Comparison of ENCODE assay signal across 11 cellular contexts in genomic region chr3:50258979-50259378, GRCh38. TPM values are rescaled to one million over a fixed set of nuclear protein-coding genes. Genes with fewer than 3 reads are reported as not detected.
DNase-seq lines count a peak whose midpoint lies in the region; ATAC-seq, FAIRE-seq and TF ChIP-seq lines count a peak whose summit lies in the region.
"Had no signal": no experiment of that assay in that cellular context is flagged by ENCODE, and none has a peak within 500 bp of the region (broad histone marks: within the 10 kb centered on the region; RNA-seq: fewer than 3 reads in every experiment).

No MANE protein-coding gene starts in this region.

- H3K27me3 ChIP-seq in Caco-2 (replicated peaks; ENCODE audit: control insufficient read depth, insufficient read depth, low read length) (no peaks in the 10 kb centered on the region), esophagus squamous epithelium (no peaks in the 10 kb centered on the region), gastrocnemius medialis (no peaks in the 10 kb centered on the region), thyroid gland (no peaks in the 10 kb centered on the region)

- no peak for TF ChIP-seq POLR2A in esophagus squamous epithelium (IDR thresholded peaks at IDR 0.05)
- TF ChIP-seq POLR2A in gastrocnemius medialis (IDR thresholded peaks at IDR 0.05): no peak
- TF ChIP-seq POLR2A in thyroid gland (IDR thresholded peaks at IDR 0.05): no peak

- H3K36me3 ChIP-seq in Caco-2 (ENCODE audit: control insufficient read depth, insufficient read depth, low read length) (peaks cover 5% of the 10 kb centered on the region), esophagus squamous epithelium (peaks cover 11 to 53% (median 25%) of the 10 kb centered on the region in 3 donors), gastrocnemius medialis (peaks cover 0 to 27% of the 10 kb centered on the region in 2 donors), thyroid gland (peaks cover 26 to 31% of the 10 kb centered on the region in 2 donors)

- in situ Hi-C loops in gastrocnemius medialis (cut with MboI; ENCODE audit: low sequenced_read_pairs in 4 of 4): no loop called here

- peaks cover 25% of the 10 kb centered on the region for H3K4me1 ChIP-seq in Caco-2
- peaks cover 33 to 85% (median 46%) of the 10 kb centered on the region in 3 donors for H3K4me1 ChIP-seq in esophagus squamous epithelium
- peaks cover 30 to 44% of the 10 kb centered on the region in 2 donors for H3K4me1 ChIP-seq in gastrocnemius medialis
- H3K4me1 ChIP-seq in thyroid gland: peaks cover 23 to 43% of the 10 kb centered on the region in 2 donors

- peaks cover 3% of the 10 kb centered on the region for H3K4me1 Mint-ChIP-seq in Caco-2 (ENCODE audit: low read depth, unreplicated experiment)
- peaks cover 7% of the 10 kb centered on the region for H3K4me1 Mint-ChIP-seq in T-helper 17 cell

- H3K9me3 Mint-ChIP-seq in Caco-2 (ENCODE audit: unreplicated experiment): no peaks in the 10 kb centered on the region
- H3K9me3 Mint-ChIP-seq: CD4-positive, CD25-positive, alpha-beta regulatory T cell had no signal

- FAIRE-seq in frontal cortex (lab: Jason Lieb, UNC): no peak

- H3K9me3 ChIP-seq in Caco-2 (no peaks in the 10 kb centered on the region), T-helper 17 cell (ENCODE audit: control insufficient read depth, low read length, poor library complexity, severe bottlenecking) (no peaks in the 10 kb centered on the region), esophagus squamous epithelium (no peaks in the 10 kb centered on the region), gastrocnemius medialis (no peaks in the 10 kb centered on the region), thyroid gland (no peaks in the 10 kb centered on the region)

- BruUV-seq in Caco-2 (replicated peaks; lab: Mats Ljungman, UMichigan): no TSS peak

- no peak for TF ChIP-seq CTCF in Caco-2 (IDR thresholded peaks at IDR 0.05; ENCODE audit: insufficient read depth in 1 of 2, low read depth in 1 of 2, low read length in 1 of 2, severe bottlenecking in 1 of 2, unreplicated experiment in 1 of 2)
- peak in 1 of 6 experiments; percentile 14 for TF ChIP-seq CTCF in esophagus squamous epithelium (IDR thresholded peaks at IDR 0.05)
- no peak for TF ChIP-seq CTCF in gastrocnemius medialis (IDR thresholded peaks at IDR 0.05 in 4 of 5, conservative IDR thresholded peaks at IDR 0.05 in 1 of 5)
- no peak for TF ChIP-seq CTCF in foreskin fibroblast (IDR thresholded peaks at IDR 0.05; ENCODE audit: low read depth, low read length)
- TF ChIP-seq CTCF in thyroid gland (IDR thresholded peaks at IDR 0.05): no peak

- POLR2A ChIA-PET in Caco-2 (lab: Charles Lee): interaction anchor here (0.5 to 1.7 kb wide), 2 partner anchors 24 to 42 kb away, joined by 7 to 16 read pairs; partner anchors contain the start of gene GNAI2

- no peak for ATAC-seq in T-helper 17 cell
- ATAC-seq in gastrocnemius medialis: no peak
- no peak for ATAC-seq in HG03439 (IDR thresholded peaks at IDR 0.05; ENCODE audit: unreplicated experiment)

- DNase-seq in Caco-2 (no peak), T-helper 17 cell (no peak), esophagus squamous epithelium (lab: John Stamatoyannopoulos, UW) (no peak), gastrocnemius medialis (no peak), foreskin fibroblast (no peak), thyroid gland (no peak), frontal cortex (ENCODE audit: low spot score in 2 of 2) (no peak)
- DNase-seq: CD4-positive, CD25-positive, alpha-beta regulatory T cell; NCI-H524 treated with DMSO at 0.1 percent for 48 hours; stimulated activated CD8-positive, alpha-beta memory T cell treated with anti-CD3 and anti-CD28 coated beads, Interleukin-4, amount 100 ng/mL, for 48 hours had no signal

- H3K36me3 Mint-ChIP-seq in Caco-2 (ENCODE audit: insufficient read depth, unreplicated experiment): peaks cover 20% of the 10 kb centered on the region
- no peaks in the 10 kb centered on the region for H3K36me3 Mint-ChIP-seq in T-helper 17 cell (ENCODE audit: low read depth)

- H3K27ac ChIP-seq in esophagus squamous epithelium (peak overlapping the region; percentile 92 to 99 (median 96)), gastrocnemius medialis (peak overlapping the region; percentile 96 to 99 (median 98)), thyroid gland (peak overlapping the region in 1 of 3 donors; percentile 99)

- 48 to 68% methylated on average over 13 to 15 of the region's 16 CpGs for WGBS in esophagus squamous epithelium, 2 donors
- WGBS in thyroid gland, 2 donors: 84 to 87% methylated on average over 15 to 16 of the region's 16 CpGs

- H3K27me3 Mint-ChIP-seq in Caco-2 (ENCODE audit: insufficient read depth, unreplicated experiment) (no peaks in the 10 kb centered on the region), T-helper 17 cell (no peaks in the 10 kb centered on the region)

- CTCF ChIA-PET in Caco-2 (lab: Charles Lee): interaction anchor here (0.6 to 2.3 kb wide), 8 partner anchors 10 to 140 kb away, joined by 3 to 10 read pairs (median 6); partner anchors contain the start of genes GNAI2 and SEMA3B

- peak overlapping the region; percentile 70 for H3K27ac Mint-ChIP-seq in Caco-2 (ENCODE audit: unreplicated experiment)
- peak overlapping the region; percentile 9 for H3K27ac Mint-ChIP-seq in T-helper 17 cell

- H3K4me3 ChIP-seq in Caco-2 (ENCODE audit: low read depth, low read length) (no peak overlapping the region), esophagus squamous epithelium (no peak overlapping the region), gastrocnemius medialis (no peak overlapping the region), foreskin fibroblast (ENCODE audit: low read depth in 1 of 2, low read length in 2 of 2) (no peak overlapping the region), thyroid gland (replicated peaks in 1 of 3) (no peak overlapping the region)

- intact Hi-C loops in Caco-2 (cut with micrococcal nuclease; ENCODE audit: unreplicated experiment): no loop called here
- intact Hi-C loops in esophagus squamous epithelium (cut with DNase I): no loop called here
- intact Hi-C loops in gastrocnemius medialis (cut with DNase I; ENCODE audit: low total_unique reads): no loop called here
- intact Hi-C loops in thyroid gland (cut with DNase I): no loop called here

- H3K4me3 Mint-ChIP-seq in Caco-2 (ENCODE audit: unreplicated experiment): no peak overlapping the region
- H3K4me3 Mint-ChIP-seq in T-helper 17 cell: peak overlapping the region; percentile 82

RNA-seq across cellular contexts. Expression of gene SEMA3B, which starts 10.0 kb away (rescaled TPM):
- 19.7 and 21.8 TPM in 2 replicates for total RNA-seq in Caco-2 (2022)
- 1 to 10 TPM; 1.7 to 1.8 TPM for total RNA-seq in T-helper 17 cell
- 1 to 10 TPM in 3 of 4 donors, under 1 TPM in 1; 0.70 to 8.2 (median 2.4) TPM for total RNA-seq in esophagus squamous epithelium
- total RNA-seq in gastrocnemius medialis: 1 to 10 TPM; 1.7 to 3.1 (median 2.1) TPM
- total RNA-seq in thyroid gland: 10 to 100 TPM; 21.0 to 31.0 (median 26.5) TPM
- total RNA-seq in frontal cortex: 2.4 TPM

RNA-seq across cellular contexts. Expression of gene LSMEM2, which starts 19.9 kb away (rescaled TPM):
- total RNA-seq in Caco-2 (2022) (not detected in 2 replicates), T-helper 17 cell (not detected), esophagus squamous epithelium (not detected), gastrocnemius medialis (under 1 TPM in 3 of 4 donors, not detected in 1; 0.41 to 0.98 (median 0.49) TPM), thyroid gland (not detected), frontal cortex (0.82 TPM)
- total RNA-seq: CD4-positive, CD25-positive, alpha-beta regulatory T cell had no signal

RNA-seq across cellular contexts. Expression of gene GNAI2, which starts 23.0 kb away (rescaled TPM):
- total RNA-seq in Caco-2 (2022): 59.3 and 62.0 TPM in 2 replicates
- total RNA-seq in T-helper 17 cell: 100 to 1,000 TPM; 266 to 288 TPM
- 100 to 1,000 TPM in 2 of 4 donors, 10 to 100 TPM in 2; 39.8 to 122 (median 76.5) TPM for total RNA-seq in esophagus squamous epithelium
- 10 to 100 TPM; 26.7 to 67.8 (median 39.8) TPM for total RNA-seq in gastrocnemius medialis
- total RNA-seq in thyroid gland: 100 to 1,000 TPM; 111 to 171 (median 142) TPM
- 97.0 TPM for total RNA-seq in frontal cortex

RNA-seq across cellular contexts. Expression of gene IFRD2, which starts 33.2 kb away (rescaled TPM):
- total RNA-seq in Caco-2 (2022) (88.0 and 89.5 TPM in 2 replicates), T-helper 17 cell (10 to 100 TPM; 46.7 to 49.2 TPM), esophagus squamous epithelium (100 to 1,000 TPM in 1 of 4 donors, 10 to 100 TPM in 3; 49.0 to 100 (median 72.9) TPM), gastrocnemius medialis (100 to 1,000 TPM; 111 to 145 (median 127) TPM), thyroid gland (10 to 100 TPM; 63.9 to 96.5 (median 88.4) TPM), frontal cortex (17.9 TPM)

RNA-seq across cellular contexts. Expression of gene HYAL3, which starts 40.2 kb away (rescaled TPM):
- total RNA-seq in Caco-2 (2022) (5.2 and 6.8 TPM in 2 replicates), T-helper 17 cell (1 to 10 TPM; 2.7 to 3.7 TPM), esophagus squamous epithelium (1 to 10 TPM; 5.3 to 7.9 (median 5.8) TPM), gastrocnemius medialis (1 to 10 TPM in 3 of 4 donors, not detected in 1; 1.1 to 2.3 (median 1.2) TPM), thyroid gland (1 to 10 TPM; 2.7 to 6.7 (median 3.8) TPM), frontal cortex (3.7 TPM)
